In genomic region chr13:106475852-106476251, GRCh38 we compare ENCODE assay signal across 1 cellular context.
TF ChIP-seq lines count a peak whose summit lies in the region.

No MANE protein-coding gene starts in this region.

TF ChIP-seq in endothelial cell of umbilical vein, 7 proteins besides CTCF, POLR2A, EP300 and RAD21:
- TF ChIP-seq GATA2 (IDR thresholded peaks at IDR 0.05; ENCODE audit: insufficient read depth, insufficient read length, low read depth, low read length) (no peak), MYC (IDR thresholded peaks at IDR 0.05; ENCODE audit: low read depth, low read length) (no peak), FOS (IDR thresholded peaks at IDR 0.05; ENCODE audit: borderline replicate concordance, insufficient read depth, low read length) (no peak), EZH2 (IDR thresholded peaks at IDR 0.05; ENCODE audit: borderline replicate concordance, low read depth, low read length, severe bottlenecking) (no peak), POLR2AphosphoS5 (IDR thresholded peaks at IDR 0.05; ENCODE audit: insufficient read depth, low read depth, low read length) (no peak), MAX (IDR thresholded peaks at IDR 0.05; ENCODE audit: insufficient read depth, insufficient read length) (no peak), JUN (IDR thresholded peaks at IDR 0.05; ENCODE audit: borderline replicate concordance, insufficient read depth, insufficient read length, low read depth) (no peak)
